8 cellular contexts compared by ENCODE assay signal in genomic region chr22:21766933-21767462, GRCh38. TPM values are rescaled to one million over a fixed set of nuclear protein-coding genes. Genes with fewer than 3 reads are reported as not detected.
DNase-seq lines count a peak whose midpoint lies in the region; ATAC-seq and TF ChIP-seq lines count a peak whose summit lies in the region.

No MANE protein-coding gene starts in this region.

- H3K27me3 Mint-ChIP-seq in activated T-cell treated with anti-CD3 and anti-CD28 coated beads, Interleukin-2, amount 50 U/mL, for 4 hours (ENCODE audit: low read depth) = no peaks in the 10 kb centered on the region

- peak; percentile 44 for ATAC-seq in HG03439 (IDR thresholded peaks at IDR 0.05; ENCODE audit: unreplicated experiment)
- ATAC-seq in activated T-cell treated with anti-CD3 and anti-CD28 coated beads, Interleukin-2, amount 50 U/mL, for 4 hours = peak; percentile 77 to 79

- peaks cover 64% of the 10 kb centered on the region for H3K4me1 Mint-ChIP-seq in activated T-cell treated with anti-CD3 and anti-CD28 coated beads, Interleukin-2, amount 50 U/mL, for 4 hours (ENCODE audit: low read depth)

- WGBS in suprapubic skin = 89% methylated on average over 11 of the region's 11 CpGs

- H3K4me3 ChIP-seq in GM12865 (ENCODE audit: low read depth, low read length) = no peak overlapping the region
- no peak overlapping the region for H3K4me3 ChIP-seq in suprapubic skin
- no peak overlapping the region for H3K4me3 ChIP-seq in dorsolateral prefrontal cortex

- DNase-seq in GM12865 (ENCODE audit: low read depth) (peak; percentile 16), posterior vena cava (ENCODE audit: low spot score) (peak; percentile 78), suprapubic skin (ENCODE audit: low spot score in 2 of 2) (no peak), dorsolateral prefrontal cortex (no peak), substantia nigra (lab: John Stamatoyannopoulos, UW) (no peak), SHP77 (lab: John Stamatoyannopoulos, UW) (no peak)
- peak; percentile 17 for DNase-seq in activated T-cell treated with anti-CD3 and anti-CD28 coated beads, Interleukin-2, amount 50 U/mL, for 4 hours

- H3K4me1 ChIP-seq in suprapubic skin = no peaks in the 10 kb centered on the region

- H3K36me3 ChIP-seq in suprapubic skin = peaks cover 97% of the 10 kb centered on the region

- H3K36me3 Mint-ChIP-seq in activated T-cell treated with anti-CD3 and anti-CD28 coated beads, Interleukin-2, amount 50 U/mL, for 4 hours (ENCODE audit: insufficient read depth) = peaks cover 50% of the 10 kb centered on the region

- intact Hi-C loops in posterior vena cava (cut with DNase I) = loop anchor here in 1 of 2 donors (1.0 kb wide), 1 partner anchor 54 kb away; no protein-coding TSS in a partner anchor
- intact Hi-C loops in dorsolateral prefrontal cortex (cut with DNase I) = no loop called here

- TF ChIP-seq EP300 in suprapubic skin (IDR thresholded peaks at IDR 0.05) = no peak

- no peaks in the 10 kb centered on the region for H3K9me3 Mint-ChIP-seq in activated T-cell treated with anti-CD3 and anti-CD28 coated beads, Interleukin-2, amount 50 U/mL, for 4 hours

- H3K9me3 ChIP-seq in suprapubic skin = no peaks in the 10 kb centered on the region

- peak overlapping the region; percentile 19 for H3K4me3 Mint-ChIP-seq in activated T-cell treated with anti-CD3 and anti-CD28 coated beads, Interleukin-2, amount 50 U/mL, for 4 hours

- H3K27ac ChIP-seq in suprapubic skin = no peak overlapping the region
- H3K27ac ChIP-seq in dorsolateral prefrontal cortex = peak overlapping the region in 9 of 59 donors; percentile 4 to 55 (median 26)
- H3K27ac ChIP-seq in substantia nigra (ENCODE audit: low read depth, low read length, poor library complexity, severe bottlenecking) = no peak overlapping the region

- TF ChIP-seq POLR2A in suprapubic skin (IDR thresholded peaks at IDR 0.05) = no peak

- H3K27me3 ChIP-seq in suprapubic skin (no peaks in the 10 kb centered on the region), dorsolateral prefrontal cortex (no peaks in the 10 kb centered on the region)

- TF ChIP-seq CTCF in GM12865 (IDR thresholded peaks at IDR 0.05; ENCODE audit: insufficient read depth, low read depth, low read length, missing control alignments) = no peak
- TF ChIP-seq CTCF in suprapubic skin (IDR thresholded peaks at IDR 0.05) = no peak
- no peak for TF ChIP-seq CTCF in dorsolateral prefrontal cortex (IDR thresholded peaks at IDR 0.05 in 54 of 56, conservative IDR thresholded peaks at IDR 0.05 in 2 of 56; ENCODE audit: low read depth in 1 of 56, partially characterized antibody in 56 of 56)

RNA-seq across cellular contexts. Expression of gene YPEL1, which starts 31.4 kb away (rescaled TPM):
- under 1 TPM; 0.13 to 0.19 (median 0.18) TPM for total RNA-seq in activated T-cell treated with anti-CD3 and anti-CD28 coated beads, Interleukin-2, amount 50 U/mL, for 4 hours
- total RNA-seq in posterior vena cava (1 to 10 TPM; 1.2 to 1.8 TPM), suprapubic skin (1 to 10 TPM; 1.5 to 5.1 (median 2.4) TPM), dorsolateral prefrontal cortex (10 to 100 TPM; 16.4 to 47.2 (median 29.4) TPM)

Comparison
In these comparisons a context has a peak if more than half of its experiments do, and no peak if none do; other contexts are left out.
1. DNase-seq: peak in GM12865 (single experiment), activated T-cell treated with anti-CD3 and anti-CD28 coated beads, Interleukin-2, amount 50 U/mL, for 4 hours (single experiment) and posterior vena cava (single experiment); none in suprapubic skin (0 of 2), dorsolateral prefrontal cortex (0 of 10), substantia nigra (0 of 49) and SHP77 (0 of 2).